8 cellular contexts compared by ENCODE assay signal in genomic region chr20:3847419-3847940, GRCh38.
A peak's percentile ranks its signal among the peaks of the same experiment; 100 is the strongest.
DNase-seq lines count a peak whose midpoint lies in the region; ATAC-seq and TF ChIP-seq lines count a peak whose summit lies in the region.

No MANE protein-coding gene starts in this region.

- H3K9me3 ChIP-seq in SU-DHL-6 (ENCODE audit: insufficient read depth, low read length): no peaks in the 10 kb centered on the region

- H3K9ac ChIP-seq in SU-DHL-6 (ENCODE audit: low read length): peak overlapping the region; percentile 86

- peaks cover 5% of the 10 kb centered on the region; the same call in 1 of the 2 replicates for H3F3A ChIP-seq in SU-DHL-6 (ENCODE audit: insufficient read depth)

- peaks cover 26% of the 10 kb centered on the region for H3K79me2 ChIP-seq in SU-DHL-6 (ENCODE audit: insufficient read depth, low read length)

- no peaks in the 10 kb centered on the region for H3K27me3 ChIP-seq in SU-DHL-6 (ENCODE audit: low read length)

- no peaks in the 10 kb centered on the region for H3K9me2 ChIP-seq in SU-DHL-6 (replicated peaks; ENCODE audit: insufficient read depth, low read length)

- TF ChIP-seq CTCF in SU-DHL-6 (IDR thresholded peaks at IDR 0.05; ENCODE audit: insufficient read depth, low read length, poor library complexity, severe bottlenecking) (no peak), fibroblast of pulmonary artery (IDR thresholded peaks at IDR 0.05; ENCODE audit: low read length, missing control alignments) (no peak), GM10248 (IDR thresholded peaks at IDR 0.05; ENCODE audit: control extremely low read depth, extremely low read depth, low read depth, missing control alignments) (no peak)

- ATAC-seq in GM21619 (IDR thresholded peaks at IDR 0.05; ENCODE audit: unreplicated experiment) (peak; percentile 2), HG02588 (IDR thresholded peaks at IDR 0.05; ENCODE audit: unreplicated experiment) (no peak), HG03439 (IDR thresholded peaks at IDR 0.05; ENCODE audit: unreplicated experiment) (no peak)

- peak; percentile 14 for DNase-seq in fibroblast of pulmonary artery (ENCODE audit: low read depth)
- peak; percentile 20 for DNase-seq in putamen (ENCODE audit: low spot score)
- no peak for DNase-seq in stimulated activated naive CD4-positive, alpha-beta T cell treated with Interleukin-2 at 50 U/mL for 16 hours (lab: John Stamatoyannopoulos, UW)
- DNase-seq in GM10248 (ENCODE audit: extremely low spot score): no peak

- no peaks in the 10 kb centered on the region for H3K36me3 ChIP-seq in SU-DHL-6 (ENCODE audit: low read length)

- CTCF ChIA-PET in GM10248 (lab: Yijun Ruan, JAX): interaction anchor here (0.8 kb wide), 1 partner anchor 25 kb away, joined by 3 read pairs; no protein-coding TSS in a partner anchor

- POLR2A ChIA-PET in GM10248 (lab: Yijun Ruan, JAX): no interaction called here

- H3K4me2 ChIP-seq in SU-DHL-6 (ENCODE audit: low read depth, low read length, poor library complexity, severe bottlenecking): peak overlapping the region; percentile 94

- H2AFZ ChIP-seq in SU-DHL-6 (ENCODE audit: low read depth, low read length, severe bottlenecking): peak overlapping the region; percentile 74

- no peaks in the 10 kb centered on the region for H4K20me1 ChIP-seq in SU-DHL-6 (ENCODE audit: low read depth, low read length)

- no peak overlapping the region; the same call in 1 of the 2 replicates for H3K27ac ChIP-seq in SU-DHL-6 (ENCODE audit: low read depth, low read length)

- peak overlapping the region; percentile 71 for H3K4me3 ChIP-seq in SU-DHL-6 (ENCODE audit: insufficient read depth, low read length, poor library complexity, severe bottlenecking)
- peak overlapping the region; percentile 89 for H3K4me3 ChIP-seq in fibroblast of pulmonary artery (replicated peaks; ENCODE audit: low read depth, low read length)

Comparison
In these comparisons a context has a peak if more than half of its experiments do, and no peak if none do; other contexts are left out.
1. DNase-seq: peak in fibroblast of pulmonary artery (single experiment) and putamen (single experiment); none in stimulated activated naive CD4-positive, alpha-beta T cell treated with Interleukin-2 at 50 U/mL for 16 hours (single experiment) and GM10248 (single experiment).